Comparison of ENCODE assay signal across 8 cellular contexts in the genomic region with DNA sequence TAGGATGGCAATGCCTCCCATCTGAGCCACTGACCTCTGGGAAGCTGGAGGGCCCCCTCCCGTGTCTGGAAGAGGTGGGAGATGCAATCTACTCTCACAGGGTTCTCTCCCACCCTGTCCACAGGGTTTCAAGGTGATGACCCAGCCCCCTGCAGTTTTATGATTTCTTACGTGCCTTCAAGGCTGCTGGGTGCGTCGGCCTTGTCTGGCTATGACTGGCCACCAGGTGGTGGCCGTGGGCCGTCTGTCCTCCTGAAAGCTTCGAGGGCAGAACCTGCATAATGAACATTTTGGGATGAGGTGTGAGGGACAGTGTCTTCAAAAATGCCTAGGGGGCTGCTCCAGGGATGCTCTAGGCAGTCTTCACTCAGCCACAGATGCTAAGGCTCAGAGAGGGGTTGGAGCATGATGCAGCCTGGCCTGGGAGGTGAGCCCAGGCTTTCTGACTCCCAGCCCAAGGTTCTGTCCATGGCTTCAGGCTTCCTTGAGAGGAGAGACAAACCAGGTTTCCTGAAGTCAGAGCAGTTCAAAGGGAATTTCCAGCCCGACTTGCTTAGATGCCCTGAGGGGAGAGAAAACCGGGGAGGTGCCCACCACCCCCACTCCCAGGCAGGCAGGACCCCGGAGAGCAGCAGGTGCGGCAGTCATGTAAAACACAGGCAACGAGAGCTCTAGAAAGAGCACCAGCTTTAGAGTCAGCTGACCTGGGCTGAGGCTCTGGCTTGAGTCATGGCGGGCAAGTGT.
DNase-seq lines count a peak whose midpoint lies in the region.

No MANE protein-coding gene starts in this region.

- no peaks in the 10 kb centered on the region for H3K9me3 ChIP-seq in adipocyte (ENCODE audit: control insufficient read depth, low read length)

- no peaks in the 10 kb centered on the region for H3K36me3 ChIP-seq in adipocyte (ENCODE audit: control insufficient read depth, insufficient read depth, low read length, severe bottlenecking)

- H3K9ac ChIP-seq in adipocyte (ENCODE audit: low read length), result no peak overlapping the region

- no peak overlapping the region for H3K4me3 ChIP-seq in adipocyte (ENCODE audit: low read length)

- peaks cover 30% of the 10 kb centered on the region for H3K4me1 ChIP-seq in adipocyte (ENCODE audit: control insufficient read depth, insufficient read depth, low read length)

- peak; percentile 55 for DNase-seq in activated CD8-positive, alpha-beta memory T cell treated with anti-CD3 and anti-CD28 coated beads for 24 hours
- no peak for DNase-seq in activated CD8-positive, alpha-beta memory T cell treated with anti-CD3 and anti-CD28 coated beads, Interleukin-2, amount 50 U/mL, for 4 hours
- DNase-seq in KBM-7 (peak; percentile 55), adipocyte (ENCODE audit: low read depth) (peak; percentile 79), iPS-NIHi11 (ENCODE audit: low spot score) (peak; percentile 81), superior temporal gyrus (ENCODE audit: extremely low spot score) (peak; percentile 73), pons (ENCODE audit: low spot score) (no peak), DMS153 (lab: John Stamatoyannopoulos, UW) (no peak)

- H3K27me3 ChIP-seq in adipocyte (replicated peaks; ENCODE audit: control insufficient read depth, insufficient read depth, low read length), result no peaks in the 10 kb centered on the region

- in situ Hi-C loops in KBM-7 (cut with MboI; ENCODE audit: low pct_unique_long_range_greater_than_20kb, low sequenced_read_pairs), result no loop called here

Comparison
In these comparisons a context has a peak if more than half of its experiments do, and no peak if none do; other contexts are left out.
1. DNase-seq: peak in activated CD8-positive, alpha-beta memory T cell treated with anti-CD3 and anti-CD28 coated beads for 24 hours (single experiment), KBM-7 (single experiment), adipocyte (single experiment), iPS-NIHi11 (single experiment) and superior temporal gyrus (single experiment); none in activated CD8-positive, alpha-beta memory T cell treated with anti-CD3 and anti-CD28 coated beads, Interleukin-2, amount 50 U/mL, for 4 hours (single experiment), pons (single experiment) and DMS153 (single experiment).